8 cellular contexts compared by ENCODE assay signal in the genomic region with DNA sequence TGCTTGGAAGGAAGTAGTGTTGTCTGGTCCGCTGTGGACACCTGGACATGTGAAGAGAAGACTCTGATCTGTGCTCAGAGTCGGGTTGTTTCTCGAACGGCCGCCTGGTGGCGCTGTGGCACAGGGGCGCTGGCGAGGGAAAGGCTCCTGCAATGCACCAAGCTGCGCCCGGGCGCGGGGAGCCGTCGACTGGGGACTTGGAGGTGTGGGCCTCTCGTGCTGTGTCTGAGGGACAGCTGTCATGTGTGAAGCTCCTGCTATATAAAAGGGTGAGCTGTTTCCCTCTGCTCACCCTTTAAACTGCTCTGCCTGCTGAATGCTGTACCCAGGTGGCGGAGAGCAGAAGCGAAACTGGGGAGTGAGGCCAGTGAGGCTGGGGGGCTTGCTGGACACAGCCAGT. TPM values are rescaled to one million over a fixed set of nuclear protein-coding genes. Genes with fewer than 3 reads are reported as not detected.
DNase-seq lines count a peak whose midpoint lies in the region; ATAC-seq and TF ChIP-seq lines count a peak whose summit lies in the region.

No MANE protein-coding gene starts in this region.

- H3K27me3 ChIP-seq in RWPE2 (ENCODE audit: insufficient read depth, poor library complexity, severe bottlenecking) (peaks cover 11% of the 10 kb centered on the region), tibial nerve (no peaks in the 10 kb centered on the region)

- TF ChIP-seq CTCF in RWPE2 (IDR thresholded peaks at IDR 0.05; ENCODE audit: poor library complexity, severe bottlenecking) (peak; percentile 90), tibial nerve (IDR thresholded peaks at IDR 0.05) (peak; percentile 70 to 86 (median 83))

- H3K36me3 ChIP-seq in RWPE2 (ENCODE audit: low read depth) (no peaks in the 10 kb centered on the region), tibial nerve (no peaks in the 10 kb centered on the region)

- DNase-seq in DMS153 treated with DMSO at 0.1 percent for 48 hours (lab: John Stamatoyannopoulos, UW; ENCODE audit: unreplicated experiment) (peak; percentile 9), DMS153 (lab: John Stamatoyannopoulos, UW) (no peak), HUDEP-2 (lab: John Stamatoyannopoulos, UW; ENCODE audit: unreplicated experiment in 76 of 76) (peak in 48 of 76 experiments; percentile 0 to 75 (median 26)), RWPE2 (ENCODE audit: low spot score) (no peak), globus pallidus (ENCODE audit: low spot score) (peak; percentile 48), pons (ENCODE audit: low spot score) (peak; percentile 45), tibial nerve (ENCODE audit: low spot score in 2 of 2) (peak; percentile 59 to 69)
- peak; percentile 38 for DNase-seq in activated gamma-delta T cell treated with anti-CD3 and anti-CD28 coated beads, Interleukin-2, amount 50 U/mL, for 16 hours (ENCODE audit: low read depth)

- TF ChIP-seq EP300 in tibial nerve (IDR thresholded peaks at IDR 0.05), result no peak

- H3K4me3 ChIP-seq in RWPE2 (ENCODE audit: severe bottlenecking) (peak overlapping the region; percentile 7), tibial nerve (peak overlapping the region in 1 of 4 donors; percentile 9)

- H3K4me1 ChIP-seq in RWPE2 (ENCODE audit: insufficient read depth, poor library complexity, severe bottlenecking), result no peaks in the 10 kb centered on the region
- H3K4me1 ChIP-seq in tibial nerve, result no peaks in the 10 kb centered on the region

- H3K9me3 ChIP-seq in RWPE2 (ENCODE audit: severe bottlenecking) (no peaks in the 10 kb centered on the region), tibial nerve (no peaks in the 10 kb centered on the region)

- WGBS in tibial nerve, 2 donors, result 13 to 14% methylated on average over 17 of the region's 17 CpGs

- no peak for TF ChIP-seq POLR2A in tibial nerve (IDR thresholded peaks at IDR 0.05)

- H3K27ac ChIP-seq in RWPE2 (ENCODE audit: poor library complexity, severe bottlenecking) (no peak overlapping the region), tibial nerve (no peak overlapping the region)

- peak; percentile 91 for ATAC-seq in RWPE2 (ENCODE audit: low read depth)

RNA-seq across cellular contexts. Expression of gene GNAL, which starts 44.0 kb away (rescaled TPM):
- total RNA-seq in tibial nerve, result 10 to 100 TPM; 11.3 to 17.3 (median 14.4) TPM

Comparison
In these comparisons a context has a peak if more than half of its experiments do, and no peak if none do; other contexts are left out.
1. DNase-seq: peak in DMS153 treated with DMSO at 0.1 percent for 48 hours (single experiment), HUDEP-2 (48 of 76), activated gamma-delta T cell treated with anti-CD3 and anti-CD28 coated beads, Interleukin-2, amount 50 U/mL, for 16 hours (single experiment), globus pallidus (single experiment), pons (single experiment) and tibial nerve (2 of 2); none in DMS153 (single experiment) and RWPE2 (single experiment).